8 cellular contexts compared by ENCODE assay signal in the genomic region with DNA sequence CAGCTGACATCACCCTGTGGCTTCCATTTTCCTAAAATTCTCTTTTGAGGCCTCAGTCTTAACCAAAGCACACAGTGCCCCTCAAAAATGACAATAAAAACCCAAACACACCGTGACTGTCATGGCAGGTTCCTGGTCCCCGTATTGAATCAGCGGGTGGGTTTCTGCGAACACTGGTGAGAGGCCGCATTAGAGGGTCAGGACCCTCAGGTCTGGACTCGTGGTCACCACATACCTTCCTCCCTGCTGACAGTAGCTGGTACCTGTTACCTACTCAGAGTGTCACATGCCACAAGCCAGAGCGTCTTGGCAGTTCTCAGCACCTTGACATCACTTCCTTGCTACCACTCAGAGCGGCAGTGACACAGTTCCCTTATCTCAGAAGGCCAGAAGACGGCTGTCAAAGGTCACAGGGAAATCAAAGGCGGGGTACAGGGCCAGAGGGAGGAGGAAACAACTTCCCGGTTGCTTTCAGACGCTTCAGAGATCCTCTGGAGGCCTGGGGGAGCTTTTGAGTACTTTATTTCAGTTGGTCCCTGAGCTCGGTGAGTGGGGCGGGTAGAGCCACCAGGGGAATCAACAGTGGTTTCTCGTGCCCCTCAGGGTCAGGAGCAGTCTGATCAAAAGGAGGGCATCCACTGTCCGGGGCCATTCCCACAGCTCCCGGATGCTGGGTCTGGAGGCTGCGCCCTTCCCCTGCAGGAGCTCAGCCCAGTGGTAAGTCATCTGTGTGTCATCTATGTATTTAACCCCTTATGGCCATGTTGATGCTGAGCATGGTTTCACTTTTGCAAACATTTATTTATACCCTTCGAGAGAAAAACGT. TPM values are rescaled to one million over a fixed set of nuclear protein-coding genes. Genes with fewer than 3 reads are reported as not detected.
DNase-seq lines count a peak whose midpoint lies in the region; ATAC-seq, FAIRE-seq and TF ChIP-seq lines count a peak whose summit lies in the region.

A gene (minus strand): TSS at position 281 of the 826 bp plus-strand sequence.
A gene with protein sequence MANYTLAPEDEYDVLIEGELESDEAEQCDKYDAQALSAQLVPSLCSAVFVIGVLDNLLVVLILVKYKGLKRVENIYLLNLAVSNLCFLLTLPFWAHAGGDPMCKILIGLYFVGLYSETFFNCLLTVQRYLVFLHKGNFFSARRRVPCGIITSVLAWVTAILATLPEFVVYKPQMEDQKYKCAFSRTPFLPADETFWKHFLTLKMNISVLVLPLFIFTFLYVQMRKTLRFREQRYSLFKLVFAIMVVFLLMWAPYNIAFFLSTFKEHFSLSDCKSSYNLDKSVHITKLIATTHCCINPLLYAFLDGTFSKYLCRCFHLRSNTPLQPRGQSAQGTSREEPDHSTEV (plus strand): TSS at position 474 of the 826 bp plus-strand sequence. CDS start 821 bp downstream, outside the sequence.

- H3K36me3 Mint-ChIP-seq in natural killer cell treated with Interleukin-12 subunit alpha and Interleukin-12 subunit beta and Interleukin-15 and Interleukin-18, amount 100 ng/mL, for 72 hours, result no peaks in the 10 kb centered on the region

- CTCF ChIA-PET in A549 (lab: Yijun Ruan, JAX), result interaction anchor here (1.0 kb wide), 1 partner anchor 151 kb away, joined by 4 read pairs; no protein-coding TSS in a partner anchor

- no peak for TF ChIP-seq RAD21 in A549 (conservative IDR thresholded peaks at IDR 0.05 in 1 of 2, IDR thresholded peaks at IDR 0.05 in 1 of 2)

- H3K4me2 ChIP-seq in A549, result peak within 1 kb of the TSS; percentile 37

- H3K4me3 ChIP-seq in A549 (no peak within 1 kb of the TSS), esophagus (ENCODE audit: low read depth in 1 of 2, low read length in 2 of 2) (no peak within 1 kb of the TSS), thyroid gland (replicated peaks in 1 of 3) (no peak within 1 kb of the TSS)

- intact Hi-C loops in thyroid gland (cut with DNase I), result no loop called here

- H3K9me3 Mint-ChIP-seq in natural killer cell treated with Interleukin-12 subunit alpha and Interleukin-12 subunit beta and Interleukin-15 and Interleukin-18, amount 100 ng/mL, for 72 hours, result no peaks in the 10 kb centered on the region

- H3K4me1 ChIP-seq in A549 (no peaks in the 10 kb centered on the region), esophagus (ENCODE audit: control insufficient read depth in 2 of 2, insufficient read depth in 2 of 2, low read length in 1 of 2) (peaks cover 0 to 2% of the 10 kb centered on the region in 2 donors), thyroid gland (peaks cover 15 to 29% of the 10 kb centered on the region in 2 donors)

- H3K36me3 ChIP-seq in esophagus (ENCODE audit: control insufficient read depth in 2 of 2, insufficient read depth in 2 of 2, low read length in 1 of 2) (no peaks in the 10 kb centered on the region), thyroid gland (no peaks in the 10 kb centered on the region)

- peak within 1 kb of the TSS; percentile 90 to 93 for H3K27ac Mint-ChIP-seq in natural killer cell treated with Interleukin-12 subunit alpha and Interleukin-12 subunit beta and Interleukin-15 and Interleukin-18, amount 100 ng/mL, for 72 hours

- POLR2A ChIA-PET in A549 (lab: Yijun Ruan, JAX), result no interaction called here

- no peak for DNase-seq in A549 (ENCODE audit: low read depth in 1 of 2, low spot score in 1 of 2)
- peak; percentile 21 for DNase-seq in HPDE6-E6E7 (ENCODE audit: extremely low spot score)
- DNase-seq in activated CD4-positive, alpha-beta T cell treated with anti-CD3 and anti-CD28 coated beads for 4 hours, result peak; percentile 8 to 25
- peak; percentile 67 for DNase-seq in natural killer cell treated with Interleukin-12 subunit alpha and Interleukin-12 subunit beta and Interleukin-15 and Interleukin-18, amount 100 ng/mL, for 72 hours (ENCODE audit: low spot score)
- peak in 1 of 2 donors; percentile 12 for DNase-seq in thyroid gland
- no peak for DNase-seq in NCI-H524 (lab: John Stamatoyannopoulos, UW)

- no peak for TF ChIP-seq EP300 in A549 (IDR thresholded peaks at IDR 0.05)

- no peak within 1 kb of the TSS for H3K27ac ChIP-seq in A549
- peak within 1 kb of the TSS; percentile 61 for H3K27ac ChIP-seq in esophagus (ENCODE audit: low read depth in 2 of 2, low read length in 1 of 2)
- H3K27ac ChIP-seq in thyroid gland, result peak within 1 kb of the TSS in 2 of 3 donors; percentile 38 to 67

- H3K4me1 Mint-ChIP-seq in natural killer cell treated with Interleukin-12 subunit alpha and Interleukin-12 subunit beta and Interleukin-15 and Interleukin-18, amount 100 ng/mL, for 72 hours (ENCODE audit: low read depth in 2 of 2), result peaks cover 19 to 28% of the 10 kb centered on the region in 2 donors

- H3K4me3 Mint-ChIP-seq in natural killer cell treated with Interleukin-12 subunit alpha and Interleukin-12 subunit beta and Interleukin-15 and Interleukin-18, amount 100 ng/mL, for 72 hours, result peak within 1 kb of the TSS; percentile 87

- no peak for TF ChIP-seq CTCF in A549 (IDR thresholded peaks at IDR 0.05)
- no peak for TF ChIP-seq CTCF in thyroid gland (IDR thresholded peaks at IDR 0.05)

- FAIRE-seq in A549 (lab: Jason Lieb, UNC), result no peak

- H3K27me3 Mint-ChIP-seq in natural killer cell treated with Interleukin-12 subunit alpha and Interleukin-12 subunit beta and Interleukin-15 and Interleukin-18, amount 100 ng/mL, for 72 hours, result peaks cover 0 to 3% of the 10 kb centered on the region in 2 donors

- H3K27me3 ChIP-seq in esophagus (ENCODE audit: control insufficient read depth in 1 of 2, insufficient read depth in 2 of 2, low read length in 2 of 2) (no peaks in the 10 kb centered on the region), thyroid gland (no peaks in the 10 kb centered on the region)

- H3K9me3 ChIP-seq in A549 (no peaks in the 10 kb centered on the region), esophagus (ENCODE audit: control insufficient read depth in 2 of 2, insufficient read depth in 1 of 2, low read depth in 1 of 2, low read length in 1 of 2) (no peaks in the 10 kb centered on the region), thyroid gland (no peaks in the 10 kb centered on the region)

- TF ChIP-seq POLR2A in A549 (IDR thresholded peaks at IDR 0.05; ENCODE audit: low read length) (no peak), thyroid gland (IDR thresholded peaks at IDR 0.05) (no peak)

- WGBS in A549 (ENCODE audit: missing lambda C conversion rate), result 24% methylated on average over 11 of the region's 20 CpGs
- 47 to 55% methylated on average over 20 of the region's 20 CpGs for whole genome bisulfite sequencing in esophagus, 2 donors
- 64 to 70% methylated on average over 20 of the region's 20 CpGs for WGBS in thyroid gland, 2 donors

- ATAC-seq in A549 (peak; percentile 43 to 65; a peak in 3 of 6 replicates), HG03378 (IDR thresholded peaks at IDR 0.05; ENCODE audit: unreplicated experiment) (no peak)
- ATAC-seq in natural killer cell treated with Interleukin-12 subunit alpha and Interleukin-12 subunit beta and Interleukin-15 and Interleukin-18, amount 100 ng/mL, for 72 hours, result peak; percentile 88 to 93

TF ChIP-seq in A549, 52 proteins besides CTCF, POLR2A, EP300 and RAD21:
- TF ChIP-seq, protein P1, sequence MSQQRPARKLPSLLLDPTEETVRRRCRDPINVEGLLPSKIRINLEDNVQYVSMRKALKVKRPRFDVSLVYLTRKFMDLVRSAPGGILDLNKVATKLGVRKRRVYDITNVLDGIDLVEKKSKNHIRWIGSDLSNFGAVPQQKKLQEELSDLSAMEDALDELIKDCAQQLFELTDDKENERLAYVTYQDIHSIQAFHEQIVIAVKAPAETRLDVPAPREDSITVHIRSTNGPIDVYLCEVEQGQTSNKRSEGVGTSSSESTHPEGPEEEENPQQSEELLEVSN (IDR thresholded peaks at IDR 0.05; ENCODE audit: borderline replicate concordance, low read depth), result no peak
- TF ChIP-seq TP53 (CRISPR knock-in tag; IDR thresholded peaks at IDR 0.05), result no peak
- TF ChIP-seq TFCP2L1 (CRISPR knock-in tag; IDR thresholded peaks at IDR 0.05), result no peak
- no peak for TF ChIP-seq EHMT2 (IDR thresholded peaks at IDR 0.05; ENCODE audit: low read depth)
- no peak for TF ChIP-seq PHF8 (IDR thresholded peaks at IDR 0.05; ENCODE audit: borderline replicate concordance, low read depth)
- TF ChIP-seq NPAS2 (CRISPR knock-in tag; IDR thresholded peaks at IDR 0.05; ENCODE audit: borderline replicate concordance), result no peak
- TF ChIP-seq, protein P2, sequence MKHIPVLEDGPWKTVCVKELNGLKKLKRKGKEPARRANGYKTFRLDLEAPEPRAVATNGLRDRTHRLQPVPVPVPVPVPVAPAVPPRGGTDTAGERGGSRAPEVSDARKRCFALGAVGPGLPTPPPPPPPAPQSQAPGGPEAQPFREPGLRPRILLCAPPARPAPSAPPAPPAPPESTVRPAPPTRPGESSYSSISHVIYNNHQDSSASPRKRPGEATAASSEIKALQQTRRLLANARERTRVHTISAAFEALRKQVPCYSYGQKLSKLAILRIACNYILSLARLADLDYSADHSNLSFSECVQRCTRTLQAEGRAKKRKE (CRISPR knock-in tag; IDR thresholded peaks at IDR 0.05; ENCODE audit: low read depth), result no peak
- no peak for TF ChIP-seq ZFP36 (IDR thresholded peaks at IDR 0.05; ENCODE audit: borderline replicate concordance, partially characterized antibody)
- no peak for TF ChIP-seq RFX5 (IDR thresholded peaks at IDR 0.05)

RNA-seq across cellular contexts. Expression of the second gene that starts in this region (rescaled TPM):
- not detected in 2 replicates for polyA plus RNA-seq in A549 (2011; rRNA removed)
- polyA plus RNA-seq in A549 (2012; cell fraction: cytosol; rRNA removed), result 0.01 TPM in 1 of 2 replicates, not detected in the other
- polyA plus RNA-seq in A549 (2012; cell fraction: nucleus; rRNA removed), result not detected in 2 replicates
- not detected in 3 replicates for polyA plus RNA-seq in A549 (2017; fragmentation: RNase III; extraction: RNeasy Plus Mini Kit Qiagen cat#74134 plus additional on column Dnase treatment)
- polyA minus RNA-seq in A549 (2011; rRNA and poly(A)+ RNA removed), result not detected in 2 replicates
- under 1 TPM; 0.28 to 0.29 TPM for polyA plus RNA-seq in esophagus
- total RNA-seq in natural killer cell treated with Interleukin-12 subunit alpha and Interleukin-12 subunit beta and Interleukin-15 and Interleukin-18, amount 100 ng/mL, for 72 hours, result 1 to 10 TPM; 4.0 to 6.2 TPM
- total RNA-seq in thyroid gland, result 1 to 10 TPM in 1 of 4 donors, under 1 TPM in 3; 0.33 to 1.5 (median 0.81) TPM

Comparison
In these comparisons a context has a peak if more than half of its experiments do, and no peak if none do; other contexts are left out.
1. DNase-seq: peak in HPDE6-E6E7 (single experiment), activated CD4-positive, alpha-beta T cell treated with anti-CD3 and anti-CD28 coated beads for 4 hours (2 of 2) and natural killer cell treated with Interleukin-12 subunit alpha and Interleukin-12 subunit beta and Interleukin-15 and Interleukin-18, amount 100 ng/mL, for 72 hours (single experiment); none in A549 (0 of 2) and NCI-H524 (0 of 2).
2. H3K27ac ChIP-seq: peak in esophagus (2 of 2) and thyroid gland (2 of 3); none in A549 (0 of 2).